In the genomic region with DNA sequence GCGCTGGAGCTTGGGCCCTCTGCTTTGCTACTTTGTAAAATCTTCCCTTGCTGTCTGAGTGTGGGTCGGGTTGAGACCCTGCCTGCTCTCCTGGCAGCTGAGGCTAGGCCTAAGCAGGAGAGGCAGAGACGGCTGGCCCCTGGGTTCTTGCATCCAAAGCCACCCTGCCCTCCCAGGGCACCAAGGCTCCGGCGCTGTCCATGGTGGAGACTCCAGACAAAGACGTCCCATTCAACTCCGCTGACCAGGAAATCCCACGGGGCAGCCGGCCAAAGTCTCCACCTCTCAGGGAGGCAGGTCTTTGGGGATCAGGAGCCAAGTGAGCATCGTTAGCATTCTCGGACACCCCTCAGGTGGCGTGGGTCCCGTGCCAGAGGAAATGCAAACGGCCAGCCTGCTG, we compare ENCODE assay signal across 15 cellular contexts. TPM values are rescaled to one million over a fixed set of nuclear protein-coding genes. Genes with fewer than 3 reads are reported as not detected.
DNase-seq lines count a peak whose midpoint lies in the region; ATAC-seq and TF ChIP-seq lines count a peak whose summit lies in the region.
"Had no signal": no experiment of that assay in that cellular context is flagged by ENCODE, and none has a peak within 500 bp of the region (broad histone marks: within the 10 kb centered on the region; RNA-seq: fewer than 3 reads in every experiment).

No MANE protein-coding gene starts in this region.

- DNase-seq in H7 (peak; percentile 90), adipocyte (ENCODE audit: low read depth) (peak; percentile 48), fibroblast of villous mesenchyme (ENCODE audit: low read depth) (peak; percentile 36), osteoblast (ENCODE audit: insufficient read length, low spot score, missing footprints) (peak; percentile 95), SIG-M5 treated with dmso at 0.1 percent for 504 hours (lab: John Stamatoyannopoulos, UW; ENCODE audit: unreplicated experiment) (no peak), NCI-H1436 treated with DMSO at 0.1 percent for 48 hours (lab: John Stamatoyannopoulos, UW) (no peak), NCI-H128 (lab: John Stamatoyannopoulos, UW; ENCODE audit: unreplicated experiment) (no peak)
- DNase-seq: effector memory CD4-positive, alpha-beta T cell; GF-D8; heart right ventricle; MV-4-11; NCI-H69 had no signal

- ATAC-seq in GM21360 (IDR thresholded peaks at IDR 0.05; ENCODE audit: unreplicated experiment) = no peak
- ATAC-seq: heart right ventricle had no signal

- H3K36me3 ChIP-seq in H7 (replicated peaks; ENCODE audit: control insufficient read depth, insufficient read depth, low read length) = no peaks in the 10 kb centered on the region
- no peaks in the 10 kb centered on the region for H3K36me3 ChIP-seq in adipocyte (ENCODE audit: control insufficient read depth, insufficient read depth, low read length, severe bottlenecking)
- no peaks in the 10 kb centered on the region for H3K36me3 ChIP-seq in osteoblast (ENCODE audit: insufficient read depth, low read length)
- H3K36me3 ChIP-seq: heart right ventricle had no signal

- no peak overlapping the region for H3K4me2 ChIP-seq in osteoblast (ENCODE audit: insufficient read depth, low read length)

- H3K4me1 ChIP-seq in adipocyte (ENCODE audit: control insufficient read depth, insufficient read depth, low read length) (peaks cover 10% of the 10 kb centered on the region), osteoblast (ENCODE audit: insufficient read depth, low read length) (no peaks in the 10 kb centered on the region)

- no peak overlapping the region for H3K27ac ChIP-seq in osteoblast (ENCODE audit: low read depth, low read length)
- H3K27ac ChIP-seq: heart right ventricle, VCaP had no signal

- no peaks in the 10 kb centered on the region for H4K20me1 ChIP-seq in osteoblast (ENCODE audit: insufficient read depth, low read length)

- no peaks in the 10 kb centered on the region for H3K27me3 ChIP-seq in H7 (ENCODE audit: control insufficient read depth, insufficient read depth, low read length)
- H3K27me3 ChIP-seq in adipocyte (replicated peaks; ENCODE audit: control insufficient read depth, insufficient read depth, low read length) = peaks cover 31% of the 10 kb centered on the region
- peaks cover 14% of the 10 kb centered on the region for H3K27me3 ChIP-seq in osteoblast (ENCODE audit: insufficient read depth, low read length)

- no peak overlapping the region for H2AFZ ChIP-seq in osteoblast (ENCODE audit: low read length)

- H3K4me3 ChIP-seq in H7 (ENCODE audit: insufficient read depth, low read depth, low read length) (no peak overlapping the region), adipocyte (ENCODE audit: low read length) (no peak overlapping the region), fibroblast of villous mesenchyme (ENCODE audit: low read depth, low read length) (no peak overlapping the region), osteoblast (ENCODE audit: insufficient read depth, low read length) (no peak overlapping the region)
- H3K4me3 ChIP-seq: heart right ventricle had no signal

- no peaks in the 10 kb centered on the region for H3K79me2 ChIP-seq in osteoblast (ENCODE audit: insufficient read depth, low read length)

- H3K9ac ChIP-seq in adipocyte (ENCODE audit: low read length) = no peak overlapping the region

- H3K9me3 ChIP-seq in adipocyte (ENCODE audit: control insufficient read depth, low read length) (no peaks in the 10 kb centered on the region), osteoblast (ENCODE audit: low read depth, low read length) (no peaks in the 10 kb centered on the region)
- H3K9me3 ChIP-seq: heart right ventricle had no signal

- no peak for TF ChIP-seq CTCF in fibroblast of villous mesenchyme (IDR thresholded peaks at IDR 0.05; ENCODE audit: insufficient read depth, low read depth, low read length)
- TF ChIP-seq CTCF in osteoblast (IDR thresholded peaks at IDR 0.05; ENCODE audit: extremely low read depth, low read depth, low read length) = no peak

RNA-seq across cellular contexts. Expression of gene PRLH, which starts 2.6 kb away (rescaled TPM):
- not detected in 2 replicates for total RNA-seq in H7 (2014; rRNA removed; shearing (Covaris generic))
- total RNA-seq in fibroblast of villous mesenchyme = not detected in 2 replicates
- total RNA-seq in osteoblast = not detected in 2 replicates
- total RNA-seq: activated naive CD8-positive, alpha-beta T cell treated with anti-CD3 and anti-CD28 coated beads, Interleukin-2, amount 10 ng/mL, durations not matched to agents 7 days and 5 days; heart right ventricle had no signal

RNA-seq across cellular contexts. Expression of gene RAB17, which starts 26.7 kb away (rescaled TPM):
- total RNA-seq in H7 (2014; rRNA removed; shearing (Covaris generic)) = 23.3 and 25.5 TPM in 2 replicates
- 0.43 and 0.64 TPM in 2 replicates for total RNA-seq in fibroblast of villous mesenchyme
- 0.36 TPM in 1 of 2 replicates, not detected in the other for total RNA-seq in osteoblast
- total RNA-seq: activated naive CD8-positive, alpha-beta T cell treated with anti-CD3 and anti-CD28 coated beads, Interleukin-2, amount 10 ng/mL, durations not matched to agents 7 days and 5 days had no signal

Comparison
In these comparisons a context has a peak if more than half of its experiments do, and no peak if none do; other contexts are left out.
1. DNase-seq: peak in H7 (single experiment), adipocyte (single experiment), fibroblast of villous mesenchyme (single experiment) and osteoblast (single experiment); none in SIG-M5 treated with dmso at 0.1 percent for 504 hours (single experiment), NCI-H1436 treated with DMSO at 0.1 percent for 48 hours (single experiment) and NCI-H128 (single experiment).
2. RNA of gene RAB17, which starts 26.7 kb away (total RNA-seq): 23.3 to 25.5 TPM in H7; 0.43 to 0.64 TPM in fibroblast of villous mesenchyme and 0.36 TPM in osteoblast; every median in the first group is over 10 times any median in the second.